20 cellular contexts compared by ENCODE assay signal in genomic region chr1:244447552-244447951, GRCh38. TPM values are rescaled to one million over a fixed set of nuclear protein-coding genes. Genes with fewer than 3 reads are reported as not detected.
DNase-seq lines count a peak whose midpoint lies in the region; ATAC-seq, FAIRE-seq and TF ChIP-seq lines count a peak whose summit lies in the region.
"Had no signal": no experiment of that assay in that cellular context is flagged by ENCODE, and none has a peak within 500 bp of the region (broad histone marks: within the 10 kb centered on the region; RNA-seq: fewer than 3 reads in every experiment).

No MANE protein-coding gene starts in this region.

- peaks cover 23% of the 10 kb centered on the region for H3K36me3 ChIP-seq in HUES64 (ENCODE audit: insufficient read depth, low read length)
- peaks cover 0 to 5% (median 0%) of the 10 kb centered on the region in 3 experiments for H3K36me3 ChIP-seq in naive thymus-derived CD4-positive, alpha-beta T cell (ENCODE audit: control insufficient read depth in 2 of 3, insufficient read depth in 3 of 3, low read length in 3 of 3)

- peaks cover 80% of the 10 kb centered on the region for H3K4me1 Mint-ChIP-seq in CD4-positive, alpha-beta T cell (ENCODE audit: low read depth)
- peaks cover 67% of the 10 kb centered on the region for H3K4me1 Mint-ChIP-seq in central memory CD8-positive, alpha-beta T cell
- H3K4me1 Mint-ChIP-seq in naive thymus-derived CD4-positive, alpha-beta T cell: peaks cover 44 to 82% (median 74%) of the 10 kb centered on the region in 7 donors

- 100% methylated on average over 1 of the region's 2 CpGs for WGBS in HUES64
- 96 to 99% methylated on average over 2 of the region's 2 CpGs for WGBS in lower leg skin, 2 donors

- H3K27ac Mint-ChIP-seq in CD4-positive, alpha-beta T cell: peak overlapping the region; percentile 19
- H3K27ac Mint-ChIP-seq in central memory CD8-positive, alpha-beta T cell (ENCODE audit: low read depth): peak overlapping the region; percentile 85
- H3K27ac Mint-ChIP-seq in naive thymus-derived CD4-positive, alpha-beta T cell: peak overlapping the region in 5 of 9 donors; percentile 7 to 62 (median 55)
- H3K27ac Mint-ChIP-seq: activated CD4-positive, alpha-beta T cell treated with anti-CD3 and anti-CD28 coated beads for 36 hours had no signal

- FAIRE-seq in RCC 7860 (lab: Jason Lieb, UNC): no peak
- FAIRE-seq: astrocyte, GM19239, urothelium cell line had no signal

- CTCF ChIA-PET in CD4-positive, alpha-beta T cell (lab: Charles Lee): interaction anchor here (1.7 kb wide), 1 partner anchor 148 kb away, joined by 4 read pairs; no protein-coding TSS in a partner anchor
- CTCF ChIA-PET in naive thymus-derived CD4-positive, alpha-beta T cell (lab: Charles Lee): interaction anchor here (0.6 kb wide), 1 partner anchor 122 kb away, joined by 3 read pairs; no protein-coding TSS in a partner anchor

- peak overlapping the region; percentile 46 for H3K4me3 Mint-ChIP-seq in CD4-positive, alpha-beta T cell
- no peak overlapping the region for H3K4me3 Mint-ChIP-seq in central memory CD8-positive, alpha-beta T cell
- H3K4me3 Mint-ChIP-seq in naive thymus-derived CD4-positive, alpha-beta T cell: peak overlapping the region in 6 of 10 donors; percentile 5 to 83 (median 38)
- H3K4me3 Mint-ChIP-seq: activated CD4-positive, alpha-beta T cell treated with anti-CD3 and anti-CD28 coated beads for 36 hours had no signal

- H3K4me1 ChIP-seq in HUES64 (ENCODE audit: insufficient read depth, low read length): peaks cover 59% of the 10 kb centered on the region
- H3K4me1 ChIP-seq in naive thymus-derived CD4-positive, alpha-beta T cell (ENCODE audit: control insufficient read depth in 2 of 2, insufficient read depth in 2 of 2, low read length in 2 of 2): peaks cover 34 to 50% of the 10 kb centered on the region in 2 donors

- intact Hi-C loops in CD4-positive, alpha-beta T cell (cut with DNase I, micrococcal nuclease): no loop called here
- intact Hi-C loops in naive thymus-derived CD4-positive, alpha-beta T cell (cut with micrococcal nuclease): no loop called here
- intact Hi-C loops in lower leg skin (cut with DNase I; ENCODE audit: low total_unique reads): no loop called here

- H3K27me3 ChIP-seq in CD4-positive, alpha-beta T cell (ENCODE audit: control insufficient read depth, insufficient read depth, low read length): no peaks in the 10 kb centered on the region
- no peaks in the 10 kb centered on the region for H3K27me3 ChIP-seq in HUES64 (ENCODE audit: insufficient read depth, low read length)
- H3K27me3 ChIP-seq in naive thymus-derived CD4-positive, alpha-beta T cell (ENCODE audit: control insufficient read depth in 2 of 2, insufficient read depth in 2 of 2, low read length in 2 of 2): no peaks in the 10 kb centered on the region
- H3K27me3 ChIP-seq: left lung had no signal

- POLR2A ChIA-PET in CD4-positive, alpha-beta T cell (lab: Charles Lee): interaction anchor here (1.1 to 1.2 kb wide), 4 partner anchors 14 to 1192 kb away, joined by 3 to 5 read pairs (median 3); partner anchors contain the start of genes CATSPERE, HNRNPU and SDCCAG8
- POLR2A ChIA-PET in naive thymus-derived CD4-positive, alpha-beta T cell (lab: Charles Lee): interaction anchor here (0.8 to 1.2 kb wide), 2 partner anchors 11 to 14 kb away, joined by 3 read pairs; no protein-coding TSS in a partner anchor

- H3K9me3 Mint-ChIP-seq in CD4-positive, alpha-beta T cell: peaks cover 2% of the 10 kb centered on the region
- peaks cover 5% of the 10 kb centered on the region for H3K9me3 Mint-ChIP-seq in central memory CD8-positive, alpha-beta T cell
- H3K9me3 Mint-ChIP-seq in naive thymus-derived CD4-positive, alpha-beta T cell: peaks cover 0 to 5% (median 0%) of the 10 kb centered on the region in 11 donors

- no peak for TF ChIP-seq CTCF in CD4-positive, alpha-beta T cell (IDR thresholded peaks at IDR 0.05)
- no peak for TF ChIP-seq CTCF in lower leg skin (IDR thresholded peaks at IDR 0.05)

- no peaks in the 10 kb centered on the region for H3K27me3 Mint-ChIP-seq in CD4-positive, alpha-beta T cell
- no peaks in the 10 kb centered on the region for H3K27me3 Mint-ChIP-seq in central memory CD8-positive, alpha-beta T cell
- H3K27me3 Mint-ChIP-seq in naive thymus-derived CD4-positive, alpha-beta T cell: no peaks in the 10 kb centered on the region
- H3K27me3 Mint-ChIP-seq: activated CD4-positive, alpha-beta T cell treated with anti-CD3 and anti-CD28 coated beads for 36 hours had no signal

- no peak overlapping the region for H3K27ac ChIP-seq in CD4-positive, alpha-beta T cell (ENCODE audit: low read depth, low read length)
- peak overlapping the region; percentile 39; the same call in 1 of the 2 replicates for H3K27ac ChIP-seq in HUES64 (ENCODE audit: low read depth, low read length)
- no peak overlapping the region for H3K27ac ChIP-seq in naive thymus-derived CD4-positive, alpha-beta T cell (ENCODE audit: low read depth, low read length)
- H3K27ac ChIP-seq: left lung had no signal

- no peak for ATAC-seq in CD4-positive, alpha-beta T cell (ENCODE audit: poor library complexity)
- ATAC-seq in central memory CD8-positive, alpha-beta T cell (replicated peaks; ENCODE audit: extremely low read depth, poor library complexity, severe bottlenecking): no peak
- ATAC-seq in naive thymus-derived CD4-positive, alpha-beta T cell: no peak
- ATAC-seq: activated CD4-positive, alpha-beta T cell treated with anti-CD3 and anti-CD28 coated beads for 36 hours; left lung had no signal

- H3K9ac ChIP-seq in HUES64 (ENCODE audit: low read depth, low read length): 0 out of 2 replicates have a peak overlapping the region, but pooled peaks have one; percentile 25

- no peaks in the 10 kb centered on the region for H3K9me3 ChIP-seq in CD4-positive, alpha-beta T cell (ENCODE audit: control insufficient read depth, low read length)
- no peaks in the 10 kb centered on the region for H3K9me3 ChIP-seq in HUES64 (ENCODE audit: insufficient read depth, low read depth, low read length)
- H3K9me3 ChIP-seq in naive thymus-derived CD4-positive, alpha-beta T cell (ENCODE audit: control insufficient read depth in 2 of 3, low read length in 3 of 3): no peaks in the 10 kb centered on the region
- H3K9me3 ChIP-seq: left lung had no signal

- H3K36me3 Mint-ChIP-seq in CD4-positive, alpha-beta T cell (ENCODE audit: low read depth): peaks cover 43% of the 10 kb centered on the region
- H3K36me3 Mint-ChIP-seq in central memory CD8-positive, alpha-beta T cell (ENCODE audit: insufficient read depth): peaks cover 31% of the 10 kb centered on the region
- peaks cover 0 to 15% (median 6%) of the 10 kb centered on the region in 5 donors for H3K36me3 Mint-ChIP-seq in naive thymus-derived CD4-positive, alpha-beta T cell

- H3K4me3 ChIP-seq in HUES64 (ENCODE audit: low read length): peak overlapping the region; percentile 24; the same call in 1 of the 2 replicates
- no peak overlapping the region for H3K4me3 ChIP-seq in naive thymus-derived CD4-positive, alpha-beta T cell (ENCODE audit: low read length)
- no peak overlapping the region for H3K4me3 ChIP-seq in lower leg skin (ENCODE audit: low read depth, poor library complexity, severe bottlenecking)
- H3K4me3 ChIP-seq: left lung had no signal

- DNase-seq in CD4-positive, alpha-beta T cell: no peak
- DNase-seq in central memory CD8-positive, alpha-beta T cell (ENCODE audit: low spot score in 2 of 2): no peak
- no peak for DNase-seq in naive thymus-derived CD4-positive, alpha-beta T cell
- DNase-seq in RCC 7860 (ENCODE audit: low spot score) (no peak), MV-4-11 (lab: John Stamatoyannopoulos, UW) (no peak), lower leg skin (ENCODE audit: low spot score in 2 of 2) (no peak), NCI-H345 treated with DMSO at 0.1 percent for 48 hours (lab: John Stamatoyannopoulos, UW; ENCODE audit: unreplicated experiment) (no peak)
- DNase-seq: activated CD4-positive, alpha-beta T cell treated with anti-CD3 and anti-CD28 coated beads for 36 hours; foreskin melanocyte; left lung; NCI-H1048; NCI-H2081 treated with DMSO at 0.1 percent for 48 hours; NCI-H524; posterior cingulate gyrus; SHP77 treated with DMSO at 0.1 percent for 48 hours; T-helper 9 cell had no signal

- TF ChIP-seq POLR2A in lower leg skin (IDR thresholded peaks at IDR 0.05): no peak

RNA-seq across cellular contexts. Expression of gene ADSS2, which starts 4.2 kb away (rescaled TPM):
- 10 to 100 TPM; 30.8 to 34.0 TPM for total RNA-seq in CD4-positive, alpha-beta T cell
- polyA plus RNA-seq in HUES64 (2013, experiment 1 of 2): 51.4 TPM
- 50.2 TPM for polyA plus RNA-seq in HUES64 (2013, experiment 2 of 2)
- 10 to 100 TPM; 38.8 to 61.0 (median 52.4) TPM for total RNA-seq in naive thymus-derived CD4-positive, alpha-beta T cell
- polyA plus RNA-seq in naive thymus-derived CD4-positive, alpha-beta T cell: 10 to 100 TPM; 25.3 to 27.6 TPM
- 10 to 100 TPM; 39.4 to 59.3 (median 47.0) TPM for total RNA-seq in lower leg skin

RNA-seq across cellular contexts. Expression of gene CATSPERE, which starts 13.5 kb away (rescaled TPM):
- total RNA-seq in CD4-positive, alpha-beta T cell: 1 to 10 TPM in 1 of 2 experiments, under 1 TPM in 1; 0.91 to 1.4 TPM
- polyA plus RNA-seq in HUES64 (2013, experiment 1 of 2): not detected
- polyA plus RNA-seq in HUES64 (2013, experiment 2 of 2): not detected
- total RNA-seq in naive thymus-derived CD4-positive, alpha-beta T cell: 1 to 10 TPM in 4 of 5 experiments, under 1 TPM in 1; 0.77 to 2.2 (median 1.7) TPM
- polyA plus RNA-seq in naive thymus-derived CD4-positive, alpha-beta T cell: under 1 TPM; 0.24 to 0.26 TPM
- under 1 TPM in 3 of 4 donors, not detected in 1; 0.25 to 0.98 (median 0.91) TPM for total RNA-seq in lower leg skin

Comparison
In these comparisons a context has a peak if more than half of its experiments do, and no peak if none do; other contexts are left out.
1. H3K27ac Mint-ChIP-seq: peak in every context shown above with its lines; median percentile 85 in central memory CD8-positive, alpha-beta T cell; 55 in naive thymus-derived CD4-positive, alpha-beta T cell; 19 in CD4-positive, alpha-beta T cell.